Comparison of ENCODE assay signal across 22 cellular contexts in genomic region chr7:101700424-101700823, GRCh38.
"Had no signal": no experiment of that assay in that cellular context is flagged by ENCODE, and none has a peak within 500 bp of the region (broad histone marks: within the 10 kb centered on the region; RNA-seq: fewer than 3 reads in every experiment).

No MANE protein-coding gene starts in this region.

- H3K27me3 ChIP-seq: right atrium auricular region, thyroid gland had no signal

- H3K9me3 ChIP-seq: gastrocnemius medialis, left lung, prostate gland, right atrium auricular region, sigmoid colon, stomach, thyroid gland had no signal

- DNase-seq: caudate nucleus; cerebellar nuclear complex; dorsolateral prefrontal cortex; effector CD4-positive, alpha-beta T cell; foreskin fibroblast; gastrocnemius medialis; left lung; mesendoderm; midbrain; naive thymus-derived CD8-positive, alpha-beta T cell; nucleus accumbens; sigmoid colon; stimulated activated CD4-positive, alpha-beta T cell treated with anti-CD3 and anti-CD28 coated beads, Interleukin-2, amount 100 ng/mL, for 24 hours; stimulated activated CD4-positive, alpha-beta T cell treated with anti-CD3 and anti-CD28 coated beads, Interleukin-4, amount 100 ng/mL, for 24 hours; stimulated activated naive CD4-positive, alpha-beta T cell treated with Interleukin-2 at 50 U/mL for 16 hours; stomach; thyroid gland had no signal

- H3K4me1 Mint-ChIP-seq: stimulated activated effector memory CD8-positive, alpha-beta T cell treated with anti-CD3 and anti-CD28 coated beads, Interleukin-12 subunit alpha, Interleukin-12 subunit beta, amount 100 ng/mL, for 72 hours had no signal

- H3K4me3 ChIP-seq: dorsolateral prefrontal cortex, gastrocnemius medialis, left lung, prostate gland, right atrium auricular region, sigmoid colon, stomach, thyroid gland had no signal

- H3K36me3 ChIP-seq: gastrocnemius medialis, left lung, prostate gland, right atrium auricular region, sigmoid colon, stomach, thyroid gland had no signal

- H3K4me3 Mint-ChIP-seq: naive thymus-derived CD8-positive, alpha-beta T cell; stimulated activated effector memory CD8-positive, alpha-beta T cell treated with anti-CD3 and anti-CD28 coated beads, Interleukin-12 subunit alpha, Interleukin-12 subunit beta, amount 100 ng/mL, for 72 hours; type B pancreatic cell had no signal

- FAIRE-seq: keratinocyte had no signal

- H3K9me3 Mint-ChIP-seq: naive thymus-derived CD8-positive, alpha-beta T cell; stimulated activated effector memory CD8-positive, alpha-beta T cell treated with anti-CD3 and anti-CD28 coated beads, Interleukin-12 subunit alpha, Interleukin-12 subunit beta, amount 100 ng/mL, for 72 hours; type B pancreatic cell had no signal

- H3K27ac Mint-ChIP-seq: naive thymus-derived CD8-positive, alpha-beta T cell; stimulated activated effector memory CD8-positive, alpha-beta T cell treated with anti-CD3 and anti-CD28 coated beads, Interleukin-12 subunit alpha, Interleukin-12 subunit beta, amount 100 ng/mL, for 72 hours; type B pancreatic cell had no signal

- ATAC-seq: gastrocnemius medialis; left lung; naive thymus-derived CD8-positive, alpha-beta T cell; stimulated activated effector memory CD8-positive, alpha-beta T cell treated with anti-CD3 and anti-CD28 coated beads, Interleukin-12 subunit alpha, Interleukin-12 subunit beta, amount 100 ng/mL, for 72 hours had no signal

- H3K27ac ChIP-seq: dorsolateral prefrontal cortex, gastrocnemius medialis, left lung, prostate gland, right atrium auricular region, sigmoid colon, stomach, thyroid gland had no signal

- H3K4me1 ChIP-seq: gastrocnemius medialis, left lung, prostate gland, right atrium auricular region, sigmoid colon, stomach, thyroid gland had no signal

- H3K36me3 Mint-ChIP-seq: naive thymus-derived CD8-positive, alpha-beta T cell; stimulated activated effector memory CD8-positive, alpha-beta T cell treated with anti-CD3 and anti-CD28 coated beads, Interleukin-12 subunit alpha, Interleukin-12 subunit beta, amount 100 ng/mL, for 72 hours; type B pancreatic cell had no signal
